In genomic region chr3:183697123-183697609, GRCh38 we compare ENCODE assay signal across 8 cellular contexts. TPM values are rescaled to one million over a fixed set of nuclear protein-coding genes. Genes with fewer than 3 reads are reported as not detected.
DNase-seq lines count a peak whose midpoint lies in the region; ATAC-seq and TF ChIP-seq lines count a peak whose summit lies in the region.

No MANE protein-coding gene starts in this region.

- ATAC-seq in WTC11 (no peak), GM21390 (IDR thresholded peaks at IDR 0.05; ENCODE audit: unreplicated experiment) (no peak)
- no peak for ATAC-seq in stimulated activated memory B cell treated with anti-CD40 and anti-IgM and Interleukin-4, amounts not matched to agents 10 μg/mL and 1 μg/mL and 100 μg/mL, for 72 hours

- in situ Hi-C loops in HAP-1 (cut with MboI; ENCODE audit: low sequenced_read_pairs), result no loop called here

- H3K9me3 Mint-ChIP-seq in WTC11, result no peaks in the 10 kb centered on the region
- no peaks in the 10 kb centered on the region for H3K9me3 Mint-ChIP-seq in stimulated activated memory B cell treated with anti-CD40 and anti-IgM and Interleukin-4, amounts not matched to agents 10 μg/mL and 1 μg/mL and 100 μg/mL, for 72 hours

- DNase-seq in HAP-1 (ENCODE audit: low spot score in 2 of 2), result no peak
- no peak for DNase-seq in WTC11 (ENCODE audit: low spot score)
- DNase-seq in iPS DF 6.9 (ENCODE audit: low read depth, low spot score), result no peak
- no peak for DNase-seq in SW480 (ENCODE audit: low spot score)
- DNase-seq in cerebellar cortex (ENCODE audit: low spot score), result no peak
- no peak for DNase-seq in GM19240 (ENCODE audit: insufficient read length, low spot score)

- H3K9me3 ChIP-seq in HAP-1 (no peaks in the 10 kb centered on the region), iPS DF 6.9 (ENCODE audit: control insufficient read depth, insufficient read depth, low read length) (no peaks in the 10 kb centered on the region)

- H3K4me3 Mint-ChIP-seq in WTC11, result peak overlapping the region; percentile 61
- H3K4me3 Mint-ChIP-seq in stimulated activated memory B cell treated with anti-CD40 and anti-IgM and Interleukin-4, amounts not matched to agents 10 μg/mL and 1 μg/mL and 100 μg/mL, for 72 hours, result peak overlapping the region; percentile 80

- POLR2A ChIA-PET in WTC11 (lab: Charles Lee), result interaction anchor here (0.7 to 2.1 kb wide), 3 partner anchors 8 to 269 kb away, joined by 3 to 9 read pairs (median 3); partner anchors contain the start of gene MCF2L2

- CTCF ChIA-PET in WTC11 (lab: Charles Lee), result interaction anchor here (1.5 kb wide), 1 partner anchor 18 kb away, joined by 3 read pairs; no protein-coding TSS in a partner anchor

- H3K4me1 ChIP-seq in HAP-1 (peaks cover 13% of the 10 kb centered on the region; the same call in 1 of the 2 replicates), iPS DF 6.9 (ENCODE audit: control insufficient read depth, insufficient read depth, low read length) (peaks cover 2% of the 10 kb centered on the region; the same call in 1 of the 2 replicates)

- no peak for TF ChIP-seq CTCF in WTC11 (IDR thresholded peaks at IDR 0.05)

- H3K36me3 ChIP-seq in HAP-1 (replicated peaks) (peaks cover 16% of the 10 kb centered on the region), iPS DF 6.9 (ENCODE audit: control insufficient read depth, insufficient read depth, low read length) (no peaks in the 10 kb centered on the region)

- WGBS in iPS DF 6.9 (ENCODE audit: insufficient coverage, insufficient read length), result no CpG with 5 or more reads among the region's 4 CpGs

- H3K27me3 ChIP-seq in HAP-1 (ENCODE audit: low read depth), result no peaks in the 10 kb centered on the region
- H3K27me3 ChIP-seq in iPS DF 6.9 (ENCODE audit: control insufficient read depth, insufficient read depth, low read length), result no peaks in the 10 kb centered on the region

- H3K27ac ChIP-seq in iPS DF 6.9 (ENCODE audit: low read length), result no peak overlapping the region

- peaks cover 5% of the 10 kb centered on the region for H3K36me3 Mint-ChIP-seq in WTC11
- H3K36me3 Mint-ChIP-seq in stimulated activated memory B cell treated with anti-CD40 and anti-IgM and Interleukin-4, amounts not matched to agents 10 μg/mL and 1 μg/mL and 100 μg/mL, for 72 hours, result peaks cover 18% of the 10 kb centered on the region

- H3K4me3 ChIP-seq in HAP-1 (peak overlapping the region; percentile 95), iPS DF 6.9 (ENCODE audit: low read length) (peak overlapping the region; percentile 96; the same call in 1 of the 2 replicates)

- H3K27ac Mint-ChIP-seq in WTC11, result peak overlapping the region; percentile 7; the same call in 1 of the 2 replicates
- peak overlapping the region; percentile 69 for H3K27ac Mint-ChIP-seq in stimulated activated memory B cell treated with anti-CD40 and anti-IgM and Interleukin-4, amounts not matched to agents 10 μg/mL and 1 μg/mL and 100 μg/mL, for 72 hours

- peaks cover 40% of the 10 kb centered on the region for H3K4me1 Mint-ChIP-seq in WTC11
- peaks cover 35% of the 10 kb centered on the region for H3K4me1 Mint-ChIP-seq in stimulated activated memory B cell treated with anti-CD40 and anti-IgM and Interleukin-4, amounts not matched to agents 10 μg/mL and 1 μg/mL and 100 μg/mL, for 72 hours

- no peaks in the 10 kb centered on the region for H3K27me3 Mint-ChIP-seq in WTC11 (ENCODE audit: low read depth)
- no peaks in the 10 kb centered on the region for H3K27me3 Mint-ChIP-seq in stimulated activated memory B cell treated with anti-CD40 and anti-IgM and Interleukin-4, amounts not matched to agents 10 μg/mL and 1 μg/mL and 100 μg/mL, for 72 hours

TF ChIP-seq in WTC11, 78 proteins besides CTCF, POLR2A, EP300 and RAD21:
- TF ChIP-seq SP1 (CRISPR knock-in tag; conservative IDR thresholded peaks at IDR 0.05), result no peak
- peak; percentile 88 for TF ChIP-seq GTF2I (CRISPR knock-in tag; conservative IDR thresholded peaks at IDR 0.05)

RNA-seq across cellular contexts. Expression of gene YEATS2, which starts 0.4 kb away (rescaled TPM):
- total RNA-seq in WTC11 (2021), result 42.5 to 52.7 TPM (median 49.3 TPM) in 3 replicates
